Comparison of ENCODE assay signal across 9 cellular contexts in genomic region chr1:26280333-26281042, GRCh38. TPM values are rescaled to one million over a fixed set of nuclear protein-coding genes. Genes with fewer than 3 reads are reported as not detected.
DNase-seq lines count a peak whose midpoint lies in the region; TF ChIP-seq lines count a peak whose summit lies in the region.
"Had no signal": no experiment of that assay in that cellular context is flagged by ENCODE, and none has a peak within 500 bp of the region (broad histone marks: within the 10 kb centered on the region; RNA-seq: fewer than 3 reads in every experiment).

No MANE protein-coding gene starts in this region.

- H3K4me3 ChIP-seq in esophagus muscularis mucosa: peak overlapping the region; percentile 77 to 98 (median 89)
- H3K4me3 ChIP-seq in neuron (ENCODE audit: low read length): peak overlapping the region; percentile 52

- no peaks in the 10 kb centered on the region for H3K27me3 Mint-ChIP-seq in T-helper 2 cell treated with Interferon-gamma antibody and Interleukin-4, amounts not matched to agents 5 μg/mL and 100 μg/mL, for 36 hours (ENCODE audit: low read depth)

- peaks cover 75% of the 10 kb centered on the region for H3K36me3 Mint-ChIP-seq in T-helper 2 cell treated with Interferon-gamma antibody and Interleukin-4, amounts not matched to agents 5 μg/mL and 100 μg/mL, for 36 hours (ENCODE audit: low read depth)

- H3K4me1 ChIP-seq in esophagus muscularis mucosa (peaks cover 75 to 94% (median 85%) of the 10 kb centered on the region in 4 donors), neuron (ENCODE audit: insufficient read depth, low read length) (peaks cover 28% of the 10 kb centered on the region)

- TF ChIP-seq EP300 in esophagus muscularis mucosa (IDR thresholded peaks at IDR 0.05): no peak

- no peak for TF ChIP-seq CTCF in esophagus muscularis mucosa (IDR thresholded peaks at IDR 0.05)

- peak overlapping the region; percentile 89 to 98 (median 94) for H3K27ac ChIP-seq in esophagus muscularis mucosa (replicated peaks in 1 of 4)

- H3K36me3 ChIP-seq in esophagus muscularis mucosa (peaks cover 0 to 51% (median 10%) of the 10 kb centered on the region in 4 donors), neuron (ENCODE audit: insufficient read depth, low read length) (peaks cover 20% of the 10 kb centered on the region)

- WGBS in esophagus muscularis mucosa: 20% methylated on average over 15 of the region's 20 CpGs

- TF ChIP-seq POLR2A in esophagus muscularis mucosa (IDR thresholded peaks at IDR 0.05; ENCODE audit: low read depth): no peak

- H3K9me3 ChIP-seq in esophagus muscularis mucosa (no peaks in the 10 kb centered on the region), neuron (ENCODE audit: low read length) (no peaks in the 10 kb centered on the region)

- intact Hi-C loops in esophagus muscularis mucosa (cut with DNase I): no loop called here

- H3K4me3 Mint-ChIP-seq in T-helper 2 cell treated with Interferon-gamma antibody and Interleukin-4, amounts not matched to agents 5 μg/mL and 100 μg/mL, for 36 hours: peak overlapping the region; percentile 85

- H3K27ac Mint-ChIP-seq in T-helper 2 cell treated with Interferon-gamma antibody and Interleukin-4, amounts not matched to agents 5 μg/mL and 100 μg/mL, for 36 hours: peak overlapping the region; percentile 93

- peak; percentile 72 for DNase-seq in AG08396 (ENCODE audit: low spot score)
- peak; percentile 46 for DNase-seq in HCEC 1CT
- DNase-seq in T-helper 2 cell treated with Interferon-gamma antibody and Interleukin-4, amounts not matched to agents 5 μg/mL and 100 μg/mL, for 36 hours (ENCODE audit: low spot score): no peak
- DNase-seq in esophagus muscularis mucosa (ENCODE audit: extremely low spot score): no peak
- DNase-seq in NCI-H526 treated with DMSO at 0.1 percent for 48 hours (lab: John Stamatoyannopoulos, UW): no peak
- no peak for DNase-seq in NCI-H1048 (lab: John Stamatoyannopoulos, UW)
- DNase-seq in globus pallidus (ENCODE audit: low spot score): no peak

- H3K27me3 ChIP-seq in esophagus muscularis mucosa: no peaks in the 10 kb centered on the region
- no peaks in the 10 kb centered on the region for H3K27me3 ChIP-seq in neuron (ENCODE audit: insufficient read depth, low read length)

- H2AFZ ChIP-seq in neuron (ENCODE audit: low read depth, low read length): peak overlapping the region; percentile 64

- H3K9me3 Mint-ChIP-seq in T-helper 2 cell treated with Interferon-gamma antibody and Interleukin-4, amounts not matched to agents 5 μg/mL and 100 μg/mL, for 36 hours: no peaks in the 10 kb centered on the region

- H3K4me1 Mint-ChIP-seq in T-helper 2 cell treated with Interferon-gamma antibody and Interleukin-4, amounts not matched to agents 5 μg/mL and 100 μg/mL, for 36 hours (ENCODE audit: low read depth): peaks cover 79% of the 10 kb centered on the region

RNA-seq across cellular contexts. Expression of gene SH3BGRL3, which starts 0.6 kb away (rescaled TPM):
- 10 to 100 TPM; 52.7 to 81.7 (median 59.8) TPM for total RNA-seq in esophagus muscularis mucosa

RNA-seq across cellular contexts. Expression of gene UBXN11, which starts 25.9 kb away (rescaled TPM):
- total RNA-seq in esophagus muscularis mucosa: 10 to 100 TPM in 2 of 4 donors, 1 to 10 TPM in 2; 7.1 to 13.3 (median 10.1) TPM

RNA-seq across cellular contexts. Expression of gene CD52, which starts 37.3 kb away (rescaled TPM):
- total RNA-seq in esophagus muscularis mucosa: 10 to 100 TPM in 1 of 4 donors, 1 to 10 TPM in 2, not detected in 1; 3.8 to 14.0 (median 7.1) TPM
- total RNA-seq: pulmonary artery endothelial cell had no signal

RNA-seq across cellular contexts. Expression of gene CEP85, which starts 46.5 kb away (rescaled TPM):
- 1 to 10 TPM; 3.0 to 6.3 (median 4.8) TPM for total RNA-seq in esophagus muscularis mucosa

Comparison
In these comparisons a context has a peak if more than half of its experiments do, and no peak if none do; other contexts are left out.
1. DNase-seq: peak in AG08396 (single experiment) and HCEC 1CT (single experiment); none in T-helper 2 cell treated with Interferon-gamma antibody and Interleukin-4, amounts not matched to agents 5 μg/mL and 100 μg/mL, for 36 hours (single experiment), esophagus muscularis mucosa (single experiment), NCI-H526 treated with DMSO at 0.1 percent for 48 hours (single experiment), NCI-H1048 (single experiment) and globus pallidus (single experiment).